17 cellular contexts compared by ENCODE assay signal in genomic region chr1:237244778-237245177, GRCh38.
DNase-seq lines count a peak whose midpoint lies in the region; ATAC-seq and TF ChIP-seq lines count a peak whose summit lies in the region.
"Had no signal": no experiment of that assay in that cellular context is flagged by ENCODE, and none has a peak within 500 bp of the region (broad histone marks: within the 10 kb centered on the region; RNA-seq: fewer than 3 reads in every experiment).

No MANE protein-coding gene starts in this region.

- H3K4me1 Mint-ChIP-seq in mesothelial cell of epicardium: peaks cover 8% of the 10 kb centered on the region
- H3K4me1 Mint-ChIP-seq: CD14-positive monocyte; CD4-positive, alpha-beta memory T cell had no signal

- TF ChIP-seq CTCF in left ventricle myocardium inferior (IDR thresholded peaks at IDR 0.05; ENCODE audit: borderline replicate concordance) (no peak), IMR-90 (conservative IDR thresholded peaks at IDR 0.05; ENCODE audit: low read depth, low read length) (no peak), mesothelial cell of epicardium (IDR thresholded peaks at IDR 0.05; ENCODE audit: unreplicated experiment) (no peak)

- H2AK5ac ChIP-seq in IMR-90 (ENCODE audit: low read depth, low read length): no peak overlapping the region

- no peaks in the 10 kb centered on the region for H3K36me3 Mint-ChIP-seq in mesothelial cell of epicardium
- H3K36me3 Mint-ChIP-seq: CD14-positive monocyte; CD4-positive, alpha-beta memory T cell had no signal

- POLR2A ChIA-PET in IMR-90 (lab: Charles Lee; ENCODE audit: unreplicated experiment): no interaction called here

- H3K9me3 Mint-ChIP-seq in mesothelial cell of epicardium: no peaks in the 10 kb centered on the region
- H3K9me3 Mint-ChIP-seq: CD4-positive, alpha-beta memory T cell had no signal

- H3K79me1 ChIP-seq in IMR-90 (ENCODE audit: low read depth in 1 of 2, low read length in 2 of 2): no peaks in the 10 kb centered on the region

- dilution Hi-C loops in IMR-90 (cut with HindIII; ENCODE audit: low sequenced_read_pairs, unreplicated experiment): no loop called here

- peak overlapping the region; percentile 65 for H3K27ac Mint-ChIP-seq in mesothelial cell of epicardium
- H3K27ac Mint-ChIP-seq: CD14-positive monocyte, GM23338 had no signal

- no peak overlapping the region for H4K5ac ChIP-seq in IMR-90 (ENCODE audit: low read depth, low read length)

- H3K9ac ChIP-seq in IMR-90 (ENCODE audit: low read depth, low read length): no peak overlapping the region
- H3K9ac ChIP-seq: BLaER1 had no signal

- ATAC-seq in IMR-90 (ENCODE audit: low read depth): no peak
- ATAC-seq: GM12878, GM23338 had no signal

- peaks cover 96% of the 10 kb centered on the region for H3K4me1 ChIP-seq in left ventricle myocardium inferior
- H3K4me1 ChIP-seq in IMR-90 (ENCODE audit: control insufficient read depth, insufficient read depth, low read length): no peaks in the 10 kb centered on the region
- H3K4me1 ChIP-seq: BLaER1 had no signal

- H3K36me3 ChIP-seq in left ventricle myocardium inferior: no peaks in the 10 kb centered on the region
- H3K36me3 ChIP-seq in IMR-90 (ENCODE audit: control insufficient read depth, insufficient read depth, low read length): no peaks in the 10 kb centered on the region
- H3K36me3 ChIP-seq: BLaER1 had no signal

- CTCF ChIA-PET in IMR-90 (lab: Yijun Ruan, JAX): no interaction called here

- no peak overlapping the region for H2AK9ac ChIP-seq in IMR-90 (replicated peaks; ENCODE audit: low read depth, low read length, poor library complexity)

- H3K14ac ChIP-seq in IMR-90 (replicated peaks; ENCODE audit: low read depth, low read length): no peak overlapping the region

- no peaks in the 10 kb centered on the region for H3K27me3 ChIP-seq in left ventricle myocardium inferior (ENCODE audit: low read depth)
- no peaks in the 10 kb centered on the region for H3K27me3 ChIP-seq in IMR-90 (ENCODE audit: control insufficient read depth, insufficient read depth, low read length)
- H3K27me3 ChIP-seq: BLaER1 had no signal

- no CpG with 5 or more reads among the region's 4 CpGs for WGBS in IMR-90 (ENCODE audit: extremely low coverage in 2 of 2, insufficient read length in 1 of 2), 2 experiments

- peak; percentile 17 for DNase-seq in DMS 273 (lab: John Stamatoyannopoulos, UW; ENCODE audit: unreplicated experiment)
- DNase-seq in DMS 273 treated with DMSO at 0.1 percent for 48 hours (lab: John Stamatoyannopoulos, UW): no peak
- DNase-seq in left ventricle myocardium inferior: no peak
- no peak for DNase-seq in cardiac septum (ENCODE audit: low spot score)
- DNase-seq in IMR-90: no peak
- no peak for DNase-seq in mesothelial cell of epicardium (ENCODE audit: low spot score in 2 of 2, unreplicated experiment in 2 of 2)
- DNase-seq in NCI-H69 (lab: John Stamatoyannopoulos, UW): no peak
- DNase-seq: CD4-positive, alpha-beta memory T cell; DMS53; DND-41; EL; HCEC 1CT had no signal

- in situ Hi-C loops in IMR-90 (cut with MboI; ENCODE audit: low sequenced_read_pairs): no loop called here

- no peaks in the 10 kb centered on the region for H3K9me3 ChIP-seq in left ventricle myocardium inferior (replicated peaks)
- H3K9me3 ChIP-seq in IMR-90 (ENCODE audit: control insufficient read depth, insufficient read depth, low read length): peaks cover 8% of the 10 kb centered on the region
- H3K9me3 ChIP-seq: BLaER1 had no signal

- H3K4ac ChIP-seq in IMR-90 (ENCODE audit: low read depth, low read length): no peak overlapping the region

- H2AFZ ChIP-seq in IMR-90 (replicated peaks; ENCODE audit: low read length, poor library complexity): no peak overlapping the region
- H2AFZ ChIP-seq: GM23338 had no signal

- no peak overlapping the region for H3K4me3 Mint-ChIP-seq in mesothelial cell of epicardium
- H3K4me3 Mint-ChIP-seq: CD14-positive monocyte; CD4-positive, alpha-beta memory T cell; GM23338 had no signal

- H4K8ac ChIP-seq in IMR-90 (ENCODE audit: low read depth in 2 of 2, low read length in 2 of 2): no peak overlapping the region

- TF ChIP-seq POLR2A in IMR-90 (IDR thresholded peaks at IDR 0.05; ENCODE audit: low read depth, low read length): no peak

- intact Hi-C loops in left ventricle myocardium inferior (cut with micrococcal nuclease): no loop called here
- intact Hi-C loops in cardiac septum (cut with DNase I): no loop called here
- intact Hi-C loops in IMR-90 (cut with micrococcal nuclease): no loop called here

- no peak overlapping the region for H3K56ac ChIP-seq in IMR-90 (ENCODE audit: extremely low read depth, insufficient read depth, low read length)

- H3K23ac ChIP-seq in IMR-90 (ENCODE audit: low read depth, low read length): no peak overlapping the region

- no peak overlapping the region for H3K4me3 ChIP-seq in left ventricle myocardium inferior
- H3K4me3 ChIP-seq in IMR-90 (ENCODE audit: insufficient read depth, low read depth, low read length): no peak overlapping the region
- H3K4me3 ChIP-seq: BLaER1, GM12878, GM23338 had no signal

- no peaks in the 10 kb centered on the region for H4K20me1 ChIP-seq in IMR-90 (ENCODE audit: insufficient read depth, low read length)
- H4K20me1 ChIP-seq: BLaER1 had no signal

- H2BK5ac ChIP-seq in IMR-90 (ENCODE audit: low read depth, low read length, poor library complexity, severe bottlenecking): no peak overlapping the region

- H3K27ac ChIP-seq in left ventricle myocardium inferior (replicated peaks): peak overlapping the region; percentile 14
- H3K27ac ChIP-seq in IMR-90 (ENCODE audit: insufficient read depth, low read length): no peak overlapping the region
- H3K27ac ChIP-seq: 22Rv1, BLaER1 had no signal

- no peak for TF ChIP-seq RAD21 in IMR-90 (IDR thresholded peaks at IDR 0.05; ENCODE audit: low read length)

- H2BK120ac ChIP-seq in IMR-90 (ENCODE audit: low read depth, low read length): no peak overlapping the region

- no TSS peak for BruUV-seq in IMR-90 (replicated peaks; lab: Mats Ljungman, UMichigan)

- H3K18ac ChIP-seq in IMR-90 (ENCODE audit: low read depth, low read length): no peak overlapping the region

- H4K91ac ChIP-seq in IMR-90 (ENCODE audit: insufficient read depth, low read depth, low read length): no peak overlapping the region

- no peak overlapping the region for H2BK20ac ChIP-seq in IMR-90 (ENCODE audit: low read depth, low read length)

- H3K4me2 ChIP-seq in IMR-90 (ENCODE audit: low read depth, low read length): no peak overlapping the region
- H3K4me2 ChIP-seq: BLaER1, GM23338 had no signal

- no peaks in the 10 kb centered on the region for H3K9me1 ChIP-seq in IMR-90 (ENCODE audit: insufficient read depth, low read length)

- H3K27me3 Mint-ChIP-seq in mesothelial cell of epicardium (ENCODE audit: low read depth): no peaks in the 10 kb centered on the region
- H3K27me3 Mint-ChIP-seq: CD4-positive, alpha-beta memory T cell had no signal

- H2BK15ac ChIP-seq in IMR-90 (ENCODE audit: low read depth, low read length): no peak overlapping the region

TF ChIP-seq in IMR-90, 13 proteins besides CTCF, POLR2A, EP300 and RAD21:
- TF ChIP-seq USF2 (IDR thresholded peaks at IDR 0.05; ENCODE audit: low read depth, low read length): no peak
- no peak for TF ChIP-seq CHD1 (IDR thresholded peaks at IDR 0.05; ENCODE audit: low read depth, low read length)
- TF ChIP-seq MXI1 (IDR thresholded peaks at IDR 0.05; ENCODE audit: borderline replicate concordance, low read depth, low read length): no peak
- peak; percentile 36; the same call in 1 of the 2 replicates for TF ChIP-seq MAFK (IDR thresholded peaks at IDR 0.05; ENCODE audit: low read depth, low read length)
